Comparison of ENCODE assay signal across 19 cellular contexts in the genomic region with DNA sequence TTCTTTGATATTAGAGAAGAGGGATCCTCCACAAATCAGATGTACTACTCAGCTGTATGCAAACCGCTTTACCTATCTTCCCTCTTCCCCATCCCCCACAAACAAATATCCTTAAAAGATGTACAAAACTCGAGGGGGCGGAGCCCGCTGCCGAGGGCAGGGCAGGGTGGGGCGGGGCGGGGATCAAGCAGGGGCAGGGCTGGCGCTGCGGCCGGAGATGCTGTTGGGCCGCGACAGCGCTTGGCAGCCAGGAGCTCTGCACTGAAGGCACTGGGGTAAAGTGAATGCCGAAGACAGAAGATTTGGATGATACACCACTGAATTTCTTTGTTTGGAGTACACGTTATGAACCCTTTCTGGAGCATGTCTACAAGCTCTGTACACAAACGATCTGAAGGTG.
"Had no signal": no experiment of that assay in that cellular context is flagged by ENCODE, and none has a peak within 500 bp of the region (broad histone marks: within the 10 kb centered on the region; RNA-seq: fewer than 3 reads in every experiment).

No MANE protein-coding gene starts in this region.

- H3K9me3 ChIP-seq: colonic mucosa, esophagus muscularis mucosa, gastrocnemius medialis, heart right ventricle, left lung, lower lobe of right lung, mucosa of descending colon had no signal

- H3K4me1 ChIP-seq: colonic mucosa, esophagus muscularis mucosa, gastrocnemius medialis, heart right ventricle, left lung, lower lobe of right lung had no signal

- H3K27ac ChIP-seq: colonic mucosa, esophagus muscularis mucosa, gastrocnemius medialis, heart right ventricle, left lung, lower lobe of right lung had no signal

- FAIRE-seq: islet of Langerhans, keratinocyte had no signal

- DNase-seq: colonic mucosa; cortex of kidney; effector memory CD4-positive, alpha-beta T cell; foreskin melanocyte; gastrocnemius medialis; glutamatergic neuron; head of caudate nucleus; heart right ventricle; hippocampal formation; left cardiac atrium; left lung; left ventricle myocardium superior; lower lobe of right lung; mesenchymal stem cell; mucosa of descending colon; naive B cell had no signal

- H3K4me3 ChIP-seq: colonic mucosa, esophagus muscularis mucosa, gastrocnemius medialis, heart right ventricle, left lung, lower lobe of right lung, mucosa of descending colon had no signal

- H3K36me3 ChIP-seq: colonic mucosa, esophagus muscularis mucosa, gastrocnemius medialis, heart right ventricle, left lung, lower lobe of right lung had no signal

- H3K27me3 ChIP-seq: colonic mucosa, esophagus muscularis mucosa, gastrocnemius medialis, heart right ventricle, left lung had no signal

- ATAC-seq: gastrocnemius medialis, heart right ventricle, left cardiac atrium, left lung, left ventricle myocardium superior, lower lobe of right lung, mucosa of descending colon had no signal
